In the genomic region with DNA sequence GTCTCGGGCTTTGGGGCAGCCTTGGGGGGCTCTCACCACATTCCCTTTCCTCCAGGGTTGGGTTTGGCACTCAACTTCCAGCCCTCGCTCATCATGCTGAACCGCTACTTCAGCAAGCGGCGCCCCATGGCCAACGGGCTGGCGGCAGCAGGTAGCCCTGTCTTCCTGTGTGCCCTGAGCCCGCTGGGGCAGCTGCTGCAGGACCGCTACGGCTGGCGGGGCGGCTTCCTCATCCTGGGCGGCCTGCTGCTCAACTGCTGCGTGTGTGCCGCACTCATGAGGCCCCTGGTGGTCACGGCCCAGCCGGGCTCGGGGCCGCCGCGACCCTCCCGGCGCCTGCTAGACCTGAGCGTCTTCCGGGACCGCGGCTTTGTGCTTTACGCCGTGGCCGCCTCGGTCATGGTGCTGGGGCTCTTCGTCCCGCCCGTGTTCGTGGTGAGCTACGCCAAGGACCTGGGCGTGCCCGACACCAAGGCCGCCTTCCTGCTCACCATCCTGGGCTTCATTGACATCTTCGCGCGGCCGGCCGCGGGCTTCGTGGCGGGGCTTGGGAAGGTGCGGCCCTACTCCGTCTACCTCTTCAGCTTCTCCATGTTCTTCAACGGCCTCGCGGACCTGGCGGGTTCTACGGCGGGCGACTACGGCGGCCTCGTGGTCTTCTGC, we compare ENCODE assay signal across 1 cellular context.
TF ChIP-seq lines count a peak whose summit lies in the region.

No MANE protein-coding gene starts in this region.

TF ChIP-seq in HEK293, 187 proteins besides CTCF, POLR2A, EP300 and RAD21:
- TF ChIP-seq, protein P1, sequence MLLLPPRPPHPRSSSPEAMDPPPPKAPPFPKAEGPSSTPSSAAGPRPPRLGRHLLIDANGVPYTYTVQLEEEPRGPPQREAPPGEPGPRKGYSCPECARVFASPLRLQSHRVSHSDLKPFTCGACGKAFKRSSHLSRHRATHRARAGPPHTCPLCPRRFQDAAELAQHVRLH (tag by site-specific recombination; IDR thresholded peaks at IDR 0.05) = no peak
- TF ChIP-seq OSR2 (tag by site-specific recombination; IDR thresholded peaks at IDR 0.05) (0 out of 2 replicates have a peak, but pooled peaks have one; percentile 19), ZNF10 (tag by site-specific recombination; IDR thresholded peaks at IDR 0.05) (0 out of 2 replicates have a peak, but pooled peaks have one; percentile 74), ZNF202 (tag by site-specific recombination; IDR thresholded peaks at IDR 0.05; ENCODE audit: borderline replicate concordance) (peak; percentile 79; the same call in 1 of the 2 replicates), ZNF214 (tag by site-specific recombination; IDR thresholded peaks at IDR 0.05; ENCODE audit: borderline replicate concordance) (no peak), ZNF548 (tag by site-specific recombination; IDR thresholded peaks at IDR 0.05) (peak; percentile 37; the same call in 1 of the 2 replicates)
- TF ChIP-seq, protein P2, sequence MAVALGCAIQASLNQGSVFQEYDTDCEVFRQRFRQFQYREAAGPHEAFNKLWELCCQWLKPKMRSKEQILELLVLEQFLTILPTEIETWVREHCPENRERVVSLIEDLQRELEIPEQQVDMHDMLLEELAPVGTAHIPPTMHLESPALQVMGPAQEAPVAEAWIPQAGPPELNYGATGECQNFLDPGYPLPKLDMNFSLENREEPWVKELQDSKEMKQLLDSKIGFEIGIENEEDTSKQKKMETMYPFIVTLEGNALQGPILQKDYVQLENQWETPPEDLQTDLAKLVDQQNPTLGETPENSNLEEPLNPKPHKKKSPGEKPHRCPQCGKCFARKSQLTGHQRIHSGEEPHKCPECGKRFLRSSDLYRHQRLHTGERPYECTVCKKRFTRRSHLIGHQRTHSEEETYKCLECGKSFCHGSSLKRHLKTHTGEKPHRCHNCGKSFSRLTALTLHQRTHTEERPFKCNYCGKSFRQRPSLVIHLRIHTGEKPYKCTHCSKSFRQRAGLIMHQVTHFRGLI (tag by site-specific recombination; IDR thresholded peaks at IDR 0.05) = peak; percentile 51; the same call in 1 of the 2 replicates
